Comparison of ENCODE assay signal across 1 cellular context in the genomic region with DNA sequence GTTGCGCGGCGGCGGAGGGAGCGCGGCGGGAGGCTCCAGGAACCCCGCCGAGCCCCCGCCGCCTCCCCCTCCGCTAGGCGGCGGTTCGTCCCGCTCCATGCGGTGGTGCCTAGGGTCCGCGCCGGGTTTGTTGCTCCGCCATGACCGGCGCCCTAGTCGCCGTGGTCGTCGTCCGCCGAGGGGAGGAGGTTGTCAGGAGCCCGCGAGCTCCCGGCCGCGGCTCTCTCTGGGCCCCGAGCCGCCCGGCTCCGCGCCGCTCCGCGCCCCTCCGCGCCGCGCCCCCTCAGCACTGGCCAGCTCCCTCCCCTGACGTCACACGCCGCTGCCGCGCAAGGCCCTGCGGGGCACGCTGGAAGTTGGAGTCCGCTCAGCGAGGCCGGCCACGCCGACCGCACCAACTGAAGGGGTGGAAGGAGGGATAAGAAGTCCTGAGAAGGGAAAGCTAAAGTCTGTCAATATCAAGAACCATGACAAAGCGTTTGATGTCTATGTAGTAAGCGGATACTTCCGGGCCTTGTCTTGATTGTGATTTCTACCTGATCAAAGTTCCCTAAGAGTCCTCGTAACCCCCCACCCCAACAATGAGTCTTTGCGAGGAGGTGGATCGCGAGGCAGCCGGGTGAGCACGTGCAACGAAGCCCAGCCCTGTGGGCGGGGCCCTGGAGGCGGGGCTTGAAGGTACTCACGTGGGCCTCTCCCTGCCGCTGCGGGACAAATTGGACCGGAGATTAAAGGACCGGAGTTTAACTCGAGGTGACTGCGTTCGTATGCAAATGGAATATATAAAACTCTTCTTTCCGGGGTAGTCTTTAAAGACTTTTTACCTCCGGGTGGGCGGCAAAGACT.
TF ChIP-seq lines count a peak whose summit lies in the region.

A gene (minus strand): TSS at position 291 of the 846 bp plus-strand sequence.

TF ChIP-seq in K562, 482 proteins besides CTCF, POLR2A, EP300 and RAD21 (continued from another document and continues in another):
- TF ChIP-seq, protein P1, sequence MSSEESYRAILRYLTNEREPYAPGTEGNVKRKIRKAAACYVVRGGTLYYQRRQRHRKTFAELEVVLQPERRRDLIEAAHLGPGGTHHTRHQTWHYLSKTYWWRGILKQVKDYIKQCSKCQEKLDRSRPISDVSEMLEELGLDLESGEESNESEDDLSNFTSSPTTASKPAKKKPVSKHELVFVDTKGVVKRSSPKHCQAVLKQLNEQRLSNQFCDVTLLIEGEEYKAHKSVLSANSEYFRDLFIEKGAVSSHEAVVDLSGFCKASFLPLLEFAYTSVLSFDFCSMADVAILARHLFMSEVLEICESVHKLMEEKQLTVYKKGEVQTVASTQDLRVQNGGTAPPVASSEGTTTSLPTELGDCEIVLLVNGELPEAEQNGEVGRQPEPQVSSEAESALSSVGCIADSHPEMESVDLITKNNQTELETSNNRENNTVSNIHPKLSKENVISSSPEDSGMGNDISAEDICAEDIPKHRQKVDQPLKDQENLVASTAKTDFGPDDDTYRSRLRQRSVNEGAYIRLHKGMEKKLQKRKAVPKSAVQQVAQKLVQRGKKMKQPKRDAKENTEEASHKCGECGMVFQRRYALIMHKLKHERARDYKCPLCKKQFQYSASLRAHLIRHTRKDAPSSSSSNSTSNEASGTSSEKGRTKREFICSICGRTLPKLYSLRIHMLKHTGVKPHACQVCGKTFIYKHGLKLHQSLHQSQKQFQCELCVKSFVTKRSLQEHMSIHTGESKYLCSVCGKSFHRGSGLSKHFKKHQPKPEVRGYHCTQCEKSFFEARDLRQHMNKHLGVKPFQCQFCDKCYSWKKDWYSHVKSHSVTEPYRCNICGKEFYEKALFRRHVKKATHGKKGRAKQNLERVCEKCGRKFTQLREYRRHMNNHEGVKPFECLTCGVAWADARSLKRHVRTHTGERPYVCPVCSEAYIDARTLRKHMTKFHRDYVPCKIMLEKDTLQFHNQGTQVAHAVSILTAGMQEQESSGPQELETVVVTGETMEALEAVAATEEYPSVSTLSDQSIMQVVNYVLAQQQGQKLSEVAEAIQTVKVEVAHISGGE (CRISPR knock-in tag; IDR thresholded peaks at IDR 0.05): peak in 1 of 3 experiments; percentile 53; a peak in 2 of 6 replicates
- TF ChIP-seq BRCA1 (IDR thresholded peaks at IDR 0.05): no peak
- no peak for TF ChIP-seq BRCA1 (CRISPR knock-in tag; IDR thresholded peaks at IDR 0.05)
- TF ChIP-seq CC2D1A (IDR thresholded peaks at IDR 0.05): no peak
- peak; percentile 37 for TF ChIP-seq HNRNPK (IDR thresholded peaks at IDR 0.05; ENCODE audit: low read depth, low read length, poor library complexity, severe bottlenecking)
- TF ChIP-seq, protein P2, sequence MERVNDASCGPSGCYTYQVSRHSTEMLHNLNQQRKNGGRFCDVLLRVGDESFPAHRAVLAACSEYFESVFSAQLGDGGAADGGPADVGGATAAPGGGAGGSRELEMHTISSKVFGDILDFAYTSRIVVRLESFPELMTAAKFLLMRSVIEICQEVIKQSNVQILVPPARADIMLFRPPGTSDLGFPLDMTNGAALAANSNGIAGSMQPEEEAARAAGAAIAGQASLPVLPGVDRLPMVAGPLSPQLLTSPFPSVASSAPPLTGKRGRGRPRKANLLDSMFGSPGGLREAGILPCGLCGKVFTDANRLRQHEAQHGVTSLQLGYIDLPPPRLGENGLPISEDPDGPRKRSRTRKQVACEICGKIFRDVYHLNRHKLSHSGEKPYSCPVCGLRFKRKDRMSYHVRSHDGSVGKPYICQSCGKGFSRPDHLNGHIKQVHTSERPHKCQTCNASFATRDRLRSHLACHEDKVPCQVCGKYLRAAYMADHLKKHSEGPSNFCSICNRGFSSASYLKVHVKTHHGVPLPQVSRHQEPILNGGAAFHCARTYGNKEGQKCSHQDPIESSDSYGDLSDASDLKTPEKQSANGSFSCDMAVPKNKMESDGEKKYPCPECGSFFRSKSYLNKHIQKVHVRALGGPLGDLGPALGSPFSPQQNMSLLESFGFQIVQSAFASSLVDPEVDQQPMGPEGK (CRISPR knock-in tag; IDR thresholded peaks at IDR 0.05; ENCODE audit: borderline replicate concordance): no peak
- no peak for TF ChIP-seq MED1 (CRISPR knock-in tag; IDR thresholded peaks at IDR 0.05; ENCODE audit: borderline replicate concordance)
- TF ChIP-seq, protein P3, sequence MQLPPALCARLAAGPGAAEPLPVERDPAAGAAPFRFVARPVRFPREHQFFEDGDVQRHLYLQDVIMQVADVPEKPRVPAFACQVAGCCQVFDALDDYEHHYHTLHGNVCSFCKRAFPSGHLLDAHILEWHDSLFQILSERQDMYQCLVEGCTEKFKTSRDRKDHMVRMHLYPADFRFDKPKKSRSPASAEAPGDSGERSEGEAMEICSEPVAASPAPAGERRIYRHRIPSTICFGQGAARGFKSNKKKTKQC (CRISPR knock-in tag; IDR thresholded peaks at IDR 0.05): no peak; the same call in 1 of the 2 replicates
- TF ChIP-seq ZSCAN29 (IDR thresholded peaks at IDR 0.05): no peak
- peak; percentile 97 for TF ChIP-seq JUND (IDR thresholded peaks at IDR 0.05; ENCODE audit: borderline replicate concordance, low read depth, low read length)
- peak; percentile 65; the same call in 1 of the 3 replicates for TF ChIP-seq JUND (tag; IDR thresholded peaks at IDR 0.05; ENCODE audit: borderline replicate concordance, low read depth, low read length)
- TF ChIP-seq SMARCA5 (IDR thresholded peaks at IDR 0.05): no peak
- no peak for TF ChIP-seq ZNF282 (CRISPR knock-in tag; IDR thresholded peaks at IDR 0.05)
- no peak for TF ChIP-seq POLR3A (IDR thresholded peaks at IDR 0.05; ENCODE audit: borderline replicate concordance, extremely low read depth, insufficient read depth, insufficient read length)
- TF ChIP-seq HEY1 (CRISPR knock-in tag; IDR thresholded peaks at IDR 0.05; ENCODE audit: borderline replicate concordance): no peak
- 0 out of 2 replicates have a peak, but pooled peaks have one; percentile 31 for TF ChIP-seq ZNF583 (CRISPR knock-in tag; IDR thresholded peaks at IDR 0.05)
- no peak; a peak in 1 of 3 replicates for TF ChIP-seq CBX3 (IDR thresholded peaks at IDR 0.05; ENCODE audit: borderline replicate concordance in 1 of 2, low read length in 2 of 2)
- TF ChIP-seq, protein P4, sequence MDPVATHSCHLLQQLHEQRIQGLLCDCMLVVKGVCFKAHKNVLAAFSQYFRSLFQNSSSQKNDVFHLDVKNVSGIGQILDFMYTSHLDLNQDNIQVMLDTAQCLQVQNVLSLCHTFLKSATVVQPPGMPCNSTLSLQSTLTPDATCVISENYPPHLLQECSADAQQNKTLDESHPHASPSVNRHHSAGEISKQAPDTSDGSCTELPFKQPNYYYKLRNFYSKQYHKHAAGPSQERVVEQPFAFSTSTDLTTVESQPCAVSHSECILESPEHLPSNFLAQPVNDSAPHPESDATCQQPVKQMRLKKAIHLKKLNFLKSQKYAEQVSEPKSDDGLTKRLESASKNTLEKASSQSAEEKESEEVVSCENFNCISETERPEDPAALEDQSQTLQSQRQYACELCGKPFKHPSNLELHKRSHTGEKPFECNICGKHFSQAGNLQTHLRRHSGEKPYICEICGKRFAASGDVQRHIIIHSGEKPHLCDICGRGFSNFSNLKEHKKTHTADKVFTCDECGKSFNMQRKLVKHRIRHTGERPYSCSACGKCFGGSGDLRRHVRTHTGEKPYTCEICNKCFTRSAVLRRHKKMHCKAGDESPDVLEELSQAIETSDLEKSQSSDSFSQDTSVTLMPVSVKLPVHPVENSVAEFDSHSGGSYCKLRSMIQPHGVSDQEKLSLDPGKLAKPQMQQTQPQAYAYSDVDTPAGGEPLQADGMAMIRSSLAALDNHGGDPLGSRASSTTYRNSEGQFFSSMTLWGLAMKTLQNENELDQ (CRISPR knock-in tag; IDR thresholded peaks at IDR 0.05; ENCODE audit: borderline replicate concordance): no peak
- TF ChIP-seq, protein P5, sequence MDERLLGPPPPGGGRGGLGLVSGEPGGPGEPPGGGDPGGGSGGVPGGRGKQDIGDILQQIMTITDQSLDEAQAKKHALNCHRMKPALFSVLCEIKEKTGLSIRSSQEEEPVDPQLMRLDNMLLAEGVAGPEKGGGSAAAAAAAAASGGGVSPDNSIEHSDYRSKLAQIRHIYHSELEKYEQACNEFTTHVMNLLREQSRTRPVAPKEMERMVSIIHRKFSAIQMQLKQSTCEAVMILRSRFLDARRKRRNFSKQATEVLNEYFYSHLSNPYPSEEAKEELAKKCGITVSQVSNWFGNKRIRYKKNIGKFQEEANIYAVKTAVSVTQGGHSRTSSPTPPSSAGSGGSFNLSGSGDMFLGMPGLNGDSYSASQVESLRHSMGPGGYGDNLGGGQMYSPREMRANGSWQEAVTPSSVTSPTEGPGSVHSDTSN (CRISPR knock-in tag; IDR thresholded peaks at IDR 0.05; ENCODE audit: low read depth): no peak
- TF ChIP-seq, protein P5 (tag; conservative IDR thresholded peaks at IDR 0.05; ENCODE audit: low read depth): no peak
- no peak for TF ChIP-seq ZBED1 (IDR thresholded peaks at IDR 0.05)
- TF ChIP-seq, protein P6, sequence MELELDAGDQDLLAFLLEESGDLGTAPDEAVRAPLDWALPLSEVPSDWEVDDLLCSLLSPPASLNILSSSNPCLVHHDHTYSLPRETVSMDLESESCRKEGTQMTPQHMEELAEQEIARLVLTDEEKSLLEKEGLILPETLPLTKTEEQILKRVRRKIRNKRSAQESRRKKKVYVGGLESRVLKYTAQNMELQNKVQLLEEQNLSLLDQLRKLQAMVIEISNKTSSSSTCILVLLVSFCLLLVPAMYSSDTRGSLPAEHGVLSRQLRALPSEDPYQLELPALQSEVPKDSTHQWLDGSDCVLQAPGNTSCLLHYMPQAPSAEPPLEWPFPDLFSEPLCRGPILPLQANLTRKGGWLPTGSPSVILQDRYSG (tag; conservative IDR thresholded peaks at IDR 0.05; ENCODE audit: low read depth): 0 out of 2 replicates have a peak, but pooled peaks have one; percentile 34
- no peak for TF ChIP-seq RFX7 (CRISPR knock-in tag; IDR thresholded peaks at IDR 0.05)
- TF ChIP-seq, protein P7, sequence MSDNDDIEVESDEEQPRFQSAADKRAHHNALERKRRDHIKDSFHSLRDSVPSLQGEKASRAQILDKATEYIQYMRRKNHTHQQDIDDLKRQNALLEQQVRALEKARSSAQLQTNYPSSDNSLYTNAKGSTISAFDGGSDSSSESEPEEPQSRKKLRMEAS (CRISPR knock-in tag; IDR thresholded peaks at IDR 0.05): peak; percentile 84
- TF ChIP-seq, protein P8, sequence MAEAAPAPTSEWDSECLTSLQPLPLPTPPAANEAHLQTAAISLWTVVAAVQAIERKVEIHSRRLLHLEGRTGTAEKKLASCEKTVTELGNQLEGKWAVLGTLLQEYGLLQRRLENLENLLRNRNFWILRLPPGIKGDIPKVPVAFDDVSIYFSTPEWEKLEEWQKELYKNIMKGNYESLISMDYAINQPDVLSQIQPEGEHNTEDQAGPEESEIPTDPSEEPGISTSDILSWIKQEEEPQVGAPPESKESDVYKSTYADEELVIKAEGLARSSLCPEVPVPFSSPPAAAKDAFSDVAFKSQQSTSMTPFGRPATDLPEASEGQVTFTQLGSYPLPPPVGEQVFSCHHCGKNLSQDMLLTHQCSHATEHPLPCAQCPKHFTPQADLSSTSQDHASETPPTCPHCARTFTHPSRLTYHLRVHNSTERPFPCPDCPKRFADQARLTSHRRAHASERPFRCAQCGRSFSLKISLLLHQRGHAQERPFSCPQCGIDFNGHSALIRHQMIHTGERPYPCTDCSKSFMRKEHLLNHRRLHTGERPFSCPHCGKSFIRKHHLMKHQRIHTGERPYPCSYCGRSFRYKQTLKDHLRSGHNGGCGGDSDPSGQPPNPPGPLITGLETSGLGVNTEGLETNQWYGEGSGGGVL (CRISPR knock-in tag; IDR thresholded peaks at IDR 0.05): no peak
- peak; percentile 38; the same call in 1 of the 2 replicates for TF ChIP-seq CHD2 (IDR thresholded peaks at IDR 0.05; ENCODE audit: low read depth, low read length)
- no peak for TF ChIP-seq ZNF76 (CRISPR knock-in tag; IDR thresholded peaks at IDR 0.05; ENCODE audit: borderline replicate concordance)
- TF ChIP-seq MAZ (CRISPR knock-in tag; conservative IDR thresholded peaks at IDR 0.05 in 1 of 2, IDR thresholded peaks at IDR 0.05 in 1 of 2): peak; percentile 63 to 96
